ENCODE assay signal across 8 cellular contexts in genomic region chr2:240024766-240025165, GRCh38. TPM values are rescaled to one million over a fixed set of nuclear protein-coding genes. Genes with fewer than 3 reads are reported as not detected.
A peak's percentile ranks its signal among the peaks of the same experiment; 100 is the strongest.
DNase-seq lines count a peak whose midpoint lies in the region; ATAC-seq and TF ChIP-seq lines count a peak whose summit lies in the region.

No MANE protein-coding gene starts in this region.

- H3K4me3 ChIP-seq in AG04449 (ENCODE audit: low read depth, low read length) (peak overlapping the region; percentile 93), gastroesophageal sphincter (peak overlapping the region; percentile 74 to 93), psoas muscle (peak overlapping the region; percentile 75)

- peak overlapping the region; percentile 78 to 99 (median 90) for H3K27ac ChIP-seq in gastroesophageal sphincter
- peak overlapping the region; percentile 93 for H3K27ac ChIP-seq in psoas muscle

- H3K36me3 ChIP-seq in gastroesophageal sphincter (peaks cover 0 to 20% of the 10 kb centered on the region in 2 donors), psoas muscle (ENCODE audit: insufficient read depth in 1 of 2, low read depth in 1 of 2) (peaks cover 0 to 19% of the 10 kb centered on the region in 2 donors)

- intact Hi-C loops in psoas muscle (cut with DNase I) = no loop called here

- H3K9me3 Mint-ChIP-seq in activated CD8-positive, alpha-beta T cell treated with anti-CD3 and anti-CD28 coated beads, Interleukin-2, amount 10 ng/mL, durations not matched to agents 7 days and 5 days (ENCODE audit: insufficient read depth) = no peaks in the 10 kb centered on the region

- WGBS in gastroesophageal sphincter (ENCODE audit: low coverage in 1 of 2), 2 donors = 0 to 1% methylated on average over 9 to 11 of the region's 22 CpGs
- WGBS in psoas muscle, 3 donors = 0 to 1% (median 0%) methylated on average over 20 to 22 of the region's 22 CpGs

- H3K36me3 Mint-ChIP-seq in activated CD8-positive, alpha-beta T cell treated with anti-CD3 and anti-CD28 coated beads, Interleukin-2, amount 10 ng/mL, durations not matched to agents 7 days and 5 days (ENCODE audit: low read depth) = peaks cover 13% of the 10 kb centered on the region

- in situ Hi-C loops in GM13976 (cut with MboI; ENCODE audit: low sequenced_read_pairs, unreplicated experiment) = no loop called here

- CTCF ChIA-PET in AG04449 (lab: Yijun Ruan, JAX) = interaction anchor here (1.0 to 5.7 kb wide), 6 partner anchors 9 to 119 kb away, joined by 3 to 42 read pairs (median 4); partner anchors contain the start of gene COPS9
- CTCF ChIA-PET in activated CD8-positive, alpha-beta T cell treated with anti-CD3 and anti-CD28 coated beads, Interleukin-2, amount 10 ng/mL, durations not matched to agents 7 days and 5 days (lab: Charles Lee) = no interaction called here

- no peak for DNase-seq in AG04449 (ENCODE audit: low read depth, low spot score)
- peak; percentile 22 for DNase-seq in HT-29 (ENCODE audit: low spot score)
- DNase-seq in activated CD8-positive, alpha-beta T cell treated with anti-CD3 and anti-CD28 coated beads, Interleukin-2, amount 10 ng/mL, durations not matched to agents 7 days and 5 days = peak; percentile 47
- no peak for DNase-seq in psoas muscle
- DNase-seq in GM13976 (ENCODE audit: low spot score) = no peak
- DNase-seq in medulla oblongata (ENCODE audit: extremely low spot score) = no peak

- H3K27me3 ChIP-seq in gastroesophageal sphincter (no peaks in the 10 kb centered on the region), psoas muscle (ENCODE audit: insufficient read depth in 3 of 3, low read length in 2 of 3) (no peaks in the 10 kb centered on the region)

- POLR2A ChIA-PET in AG04449 (lab: Yijun Ruan, JAX) = interaction anchor here (0.7 kb wide), 1 partner anchor 387 kb away, joined by 3 read pairs; no protein-coding TSS in a partner anchor
- POLR2A ChIA-PET in activated CD8-positive, alpha-beta T cell treated with anti-CD3 and anti-CD28 coated beads, Interleukin-2, amount 10 ng/mL, durations not matched to agents 7 days and 5 days (lab: Charles Lee) = interaction anchor here (0.6 to 1.6 kb wide), 7 partner anchors 9 to 1677 kb away, joined by 3 to 4 read pairs (median 3); partner anchors contain the start of gene ING5

- H3K9me3 ChIP-seq in gastroesophageal sphincter (no peaks in the 10 kb centered on the region), psoas muscle (peaks cover 4% of the 10 kb centered on the region)

- H3K4me1 ChIP-seq in gastroesophageal sphincter (peaks cover 0 to 38% (median 10%) of the 10 kb centered on the region in 3 donors), psoas muscle (peaks cover 20% of the 10 kb centered on the region)

- H3K27me3 Mint-ChIP-seq in activated CD8-positive, alpha-beta T cell treated with anti-CD3 and anti-CD28 coated beads, Interleukin-2, amount 10 ng/mL, durations not matched to agents 7 days and 5 days (ENCODE audit: low read depth) = peaks cover 11% of the 10 kb centered on the region

- peak overlapping the region; percentile 95 for H3K27ac Mint-ChIP-seq in activated CD8-positive, alpha-beta T cell treated with anti-CD3 and anti-CD28 coated beads, Interleukin-2, amount 10 ng/mL, durations not matched to agents 7 days and 5 days

- no peak for TF ChIP-seq EP300 in gastroesophageal sphincter (IDR thresholded peaks at IDR 0.05)

- TF ChIP-seq CTCF in AG04449 (IDR thresholded peaks at IDR 0.05; ENCODE audit: insufficient read depth, low read length, missing control alignments) (no peak), gastroesophageal sphincter (IDR thresholded peaks at IDR 0.05) (no peak), psoas muscle (IDR thresholded peaks at IDR 0.05) (no peak), GM13976 (IDR thresholded peaks at IDR 0.05; ENCODE audit: borderline replicate concordance, control extremely low read depth, extremely low read depth, insufficient read depth, missing control alignments) (no peak)

- TF ChIP-seq POLR2A in gastroesophageal sphincter (IDR thresholded peaks at IDR 0.05) = no peak

- peak overlapping the region; percentile 92 for H3K4me3 Mint-ChIP-seq in activated CD8-positive, alpha-beta T cell treated with anti-CD3 and anti-CD28 coated beads, Interleukin-2, amount 10 ng/mL, durations not matched to agents 7 days and 5 days

- peak; percentile 23 for ATAC-seq in GM19035 (IDR thresholded peaks at IDR 0.05; ENCODE audit: unreplicated experiment)
- ATAC-seq in activated CD8-positive, alpha-beta T cell treated with anti-CD3 and anti-CD28 coated beads, Interleukin-2, amount 10 ng/mL, durations not matched to agents 7 days and 5 days = peak; percentile 50
- peak; percentile 4 for ATAC-seq in gastroesophageal sphincter
- peak; percentile 18 to 38 (median 29) for ATAC-seq in psoas muscle

- peaks cover 19% of the 10 kb centered on the region for H3K4me1 Mint-ChIP-seq in activated CD8-positive, alpha-beta T cell treated with anti-CD3 and anti-CD28 coated beads, Interleukin-2, amount 10 ng/mL, durations not matched to agents 7 days and 5 days (ENCODE audit: low read depth)

RNA-seq across cellular contexts. Expression of gene NDUFA10, which starts 0.4 kb away (rescaled TPM):
- 109 and 114 TPM in 2 replicates for total RNA-seq in HT-29 (2014; rRNA removed; shearing (Covaris generic))
- 100 to 1,000 TPM; 102 to 113 TPM for total RNA-seq in activated CD8-positive, alpha-beta T cell treated with anti-CD3 and anti-CD28 coated beads, Interleukin-2, amount 10 ng/mL, durations not matched to agents 7 days and 5 days
- total RNA-seq in gastroesophageal sphincter = 100 to 1,000 TPM in 1 of 4 donors, 10 to 100 TPM in 3; 72.6 to 150 (median 80.6) TPM
- 100 to 1,000 TPM; 132 to 183 (median 163) TPM for total RNA-seq in psoas muscle
- polyA plus RNA-seq in psoas muscle = 100 to 1,000 TPM in 2 of 3 donors, 10 to 100 TPM in 1; 84.2 to 135 (median 113) TPM

RNA-seq across cellular contexts. Expression of gene OR6B2, which starts 5.5 kb away (rescaled TPM):
- total RNA-seq in HT-29 (2014; rRNA removed; shearing (Covaris generic)) = not detected in 2 replicates
- not detected for total RNA-seq in activated CD8-positive, alpha-beta T cell treated with anti-CD3 and anti-CD28 coated beads, Interleukin-2, amount 10 ng/mL, durations not matched to agents 7 days and 5 days
- total RNA-seq in gastroesophageal sphincter (not detected), psoas muscle (not detected)
- polyA plus RNA-seq in psoas muscle = not detected

RNA-seq across cellular contexts. Expression of gene OR6B3, which starts 28.6 kb away (rescaled TPM):
- not detected in 2 replicates for total RNA-seq in HT-29 (2014; rRNA removed; shearing (Covaris generic))
- not detected for total RNA-seq in activated CD8-positive, alpha-beta T cell treated with anti-CD3 and anti-CD28 coated beads, Interleukin-2, amount 10 ng/mL, durations not matched to agents 7 days and 5 days
- not detected for total RNA-seq in gastroesophageal sphincter
- total RNA-seq in psoas muscle = not detected
- not detected for polyA plus RNA-seq in psoas muscle

Comparison
In these comparisons a context has a peak if more than half of its experiments do, and no peak if none do; other contexts are left out.
1. DNase-seq: peak in HT-29 (single experiment) and activated CD8-positive, alpha-beta T cell treated with anti-CD3 and anti-CD28 coated beads, Interleukin-2, amount 10 ng/mL, durations not matched to agents 7 days and 5 days (single experiment); none in AG04449 (single experiment), psoas muscle (0 of 2), GM13976 (single experiment) and medulla oblongata (single experiment).
2. Peak in every context shown above with its lines, with median percentiles within 50 percentile points of each other: H3K4me3 ChIP-seq and ATAC-seq.